ENCODE assay signal across 1 cellular context in the genomic region with DNA sequence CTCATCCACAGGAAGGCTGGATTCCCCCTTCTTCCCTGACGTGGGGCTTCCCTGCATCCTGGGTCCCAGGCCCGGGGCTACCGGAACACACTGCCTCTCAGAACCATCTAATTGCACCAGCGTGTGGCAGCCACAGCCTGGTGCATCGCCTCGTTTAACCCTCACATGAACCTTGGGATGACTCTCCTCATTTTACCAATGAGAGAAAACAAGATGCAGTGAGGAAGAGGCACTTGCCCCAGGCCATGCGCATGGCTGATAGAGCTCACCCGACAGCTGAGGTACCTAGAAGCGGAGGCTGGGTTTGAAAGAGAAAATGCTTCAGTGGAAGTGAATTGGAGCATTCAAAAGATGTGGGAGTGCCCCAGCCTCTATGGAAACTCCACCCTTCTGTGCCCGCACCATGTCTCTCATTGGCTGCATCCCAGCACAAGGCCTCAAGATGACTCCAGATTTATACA.
TF ChIP-seq lines count a peak whose summit lies in the region.

No MANE protein-coding gene starts in this region.

TF ChIP-seq in WTC11, 78 proteins besides CTCF, POLR2A, EP300 and RAD21:
- no peak for TF ChIP-seq ZNF416 (CRISPR knock-in tag; IDR thresholded peaks at IDR 0.05)
